Comparison of ENCODE assay signal across 19 cellular contexts in genomic region chr4:151667666-151668065, GRCh38.
DNase-seq lines count a peak whose midpoint lies in the region; ATAC-seq and TF ChIP-seq lines count a peak whose summit lies in the region.
"Had no signal": no experiment of that assay in that cellular context is flagged by ENCODE, and none has a peak within 500 bp of the region (broad histone marks: within the 10 kb centered on the region; RNA-seq: fewer than 3 reads in every experiment).

No MANE protein-coding gene starts in this region.

- no peak for ATAC-seq in Right ventricle myocardium inferior
- ATAC-seq: HepG2, PC-3 had no signal

- DNase-seq in cardiac muscle cell (ENCODE audit: low read depth in 1 of 2, low spot score in 1 of 2) (no peak), Right ventricle myocardium inferior (ENCODE audit: missing footprints) (no peak), mesenchymal stem cell (no peak), globus pallidus (ENCODE audit: low spot score) (no peak), DMS153 treated with DMSO at 0.1 percent for 48 hours (lab: John Stamatoyannopoulos, UW; ENCODE audit: unreplicated experiment) (no peak)
- DNase-seq: DMS153, Kasumi-1, NCI-H1105, NCI-H1436 treated with DMSO at 0.1 percent for 48 hours, NCI-H187 treated with DMSO at 0.1 percent for 48 hours, NCI-H446 treated with DMSO at 0.1 percent for 48 hours, NCI-H526, NCI-H82, PC-3, Right ventricle myocardium superior had no signal

- H3K27ac ChIP-seq in cardiac muscle cell (peak overlapping the region; percentile 66), mesenchymal stem cell (ENCODE audit: low read length, poor library complexity, severe bottlenecking) (no peak overlapping the region), skin epidermis (peak overlapping the region in 11 of 21 experiments; percentile 6 to 69 (median 30))
- H3K27ac ChIP-seq: SJSA1 had no signal

- H2AK5ac ChIP-seq in mesenchymal stem cell (ENCODE audit: low read length, severe bottlenecking): no peak overlapping the region

- WGBS in mesenchymal stem cell: 92% methylated on average over 4 of the region's 4 CpGs

- H3K9me3 ChIP-seq in cardiac muscle cell (ENCODE audit: low read depth) (no peaks in the 10 kb centered on the region), Loucy (ENCODE audit: insufficient read depth, low read depth, low read length) (no peaks in the 10 kb centered on the region), mesenchymal stem cell (ENCODE audit: control insufficient read depth, low read length) (no peaks in the 10 kb centered on the region)
- H3K9me3 ChIP-seq: SJSA1 had no signal

- no peak overlapping the region for H4K8ac ChIP-seq in mesenchymal stem cell (ENCODE audit: low read length)

- H3K18ac ChIP-seq in mesenchymal stem cell (ENCODE audit: low read depth in 1 of 2, low read length in 2 of 2): no peak overlapping the region

- no peak overlapping the region for H3K14ac ChIP-seq in mesenchymal stem cell (ENCODE audit: low read length in 2 of 2)

- no peaks in the 10 kb centered on the region for H3K9me2 ChIP-seq in Loucy (replicated peaks; ENCODE audit: low read depth, low read length)

- TF ChIP-seq CTCF in cardiac muscle cell (IDR thresholded peaks at IDR 0.05; ENCODE audit: low read depth, low read length): no peak
- no peak for TF ChIP-seq CTCF in Loucy (conservative IDR thresholded peaks at IDR 0.05; ENCODE audit: low read length)

- H3K4ac ChIP-seq in mesenchymal stem cell (ENCODE audit: low read depth in 1 of 2, low read length in 2 of 2): no peak overlapping the region

- no peaks in the 10 kb centered on the region for H3K79me1 ChIP-seq in mesenchymal stem cell (replicated peaks; ENCODE audit: low read length, poor library complexity, severe bottlenecking)

- peaks cover 35% of the 10 kb centered on the region for H3K4me1 ChIP-seq in cardiac muscle cell (ENCODE audit: low read depth)
- H3K4me1 ChIP-seq in Loucy (ENCODE audit: insufficient read depth, low read length, poor library complexity, severe bottlenecking): peaks cover 59% of the 10 kb centered on the region
- peaks cover 2% of the 10 kb centered on the region for H3K4me1 ChIP-seq in mesenchymal stem cell (ENCODE audit: control insufficient read depth, insufficient read depth, low read depth, low read length)
- H3K4me1 ChIP-seq: SJSA1 had no signal

- H3K36me3 ChIP-seq in cardiac muscle cell (no peaks in the 10 kb centered on the region), Loucy (ENCODE audit: insufficient read depth, low read length) (no peaks in the 10 kb centered on the region), mesenchymal stem cell (ENCODE audit: control insufficient read depth in 1 of 2, insufficient read depth in 2 of 2, low read depth in 1 of 2, low read length in 2 of 2) (peaks cover 0 to 14% of the 10 kb centered on the region in 2 experiments)
- H3K36me3 ChIP-seq: SJSA1 had no signal

- H3K9ac ChIP-seq in Loucy (ENCODE audit: low read depth, low read length, poor library complexity, severe bottlenecking): peak overlapping the region; percentile 47
- peak overlapping the region; percentile 51 for H3K9ac ChIP-seq in mesenchymal stem cell (ENCODE audit: low read length)

- no peak overlapping the region for H4K91ac ChIP-seq in mesenchymal stem cell (ENCODE audit: low read length)

- H2BK5ac ChIP-seq in mesenchymal stem cell (ENCODE audit: low read depth, low read length, poor library complexity, severe bottlenecking): no peak overlapping the region

- H2AFZ ChIP-seq in Loucy (ENCODE audit: low read length): peak overlapping the region; percentile 69
- no peak overlapping the region for H2AFZ ChIP-seq in mesenchymal stem cell (ENCODE audit: low read depth, low read length)

- H3F3A ChIP-seq in Loucy (ENCODE audit: low read depth): no peaks in the 10 kb centered on the region

- H3K79me2 ChIP-seq in Loucy (ENCODE audit: insufficient read depth, low read length): no peaks in the 10 kb centered on the region

- no peak overlapping the region for H2BK120ac ChIP-seq in mesenchymal stem cell (ENCODE audit: low read depth, low read length)

- H3K27me3 ChIP-seq in cardiac muscle cell (no peaks in the 10 kb centered on the region), Loucy (ENCODE audit: insufficient read depth, low read length, poor library complexity, severe bottlenecking) (no peaks in the 10 kb centered on the region), mesenchymal stem cell (ENCODE audit: control insufficient read depth in 1 of 2, insufficient read depth in 1 of 2, low read length in 2 of 2) (no peaks in the 10 kb centered on the region)
- H3K27me3 ChIP-seq: SJSA1 had no signal

- no peak overlapping the region for H3K23ac ChIP-seq in mesenchymal stem cell (ENCODE audit: low read length in 2 of 2)

- H3K4me3 ChIP-seq in cardiac muscle cell (no peak overlapping the region), Loucy (ENCODE audit: low read length, poor library complexity, severe bottlenecking) (no peak overlapping the region), mesenchymal stem cell (ENCODE audit: insufficient read depth in 1 of 2, low read depth in 1 of 2, low read length in 2 of 2) (no peak overlapping the region), skin epidermis (no peak overlapping the region)
- H3K4me3 ChIP-seq: SJSA1 had no signal

- H3K4me2 ChIP-seq in Loucy (ENCODE audit: low read depth, low read length, poor library complexity, severe bottlenecking): peak overlapping the region; percentile 39
- no peak overlapping the region for H3K4me2 ChIP-seq in mesenchymal stem cell (ENCODE audit: low read length, poor library complexity, severe bottlenecking)

- no peak overlapping the region for H2BK15ac ChIP-seq in mesenchymal stem cell (ENCODE audit: low read depth, poor library complexity, severe bottlenecking)

- no peak overlapping the region for H2BK12ac ChIP-seq in mesenchymal stem cell (ENCODE audit: low read length in 2 of 2)

- intact Hi-C loops in Right ventricle myocardium inferior (cut with DNase I): no loop called here

- no peaks in the 10 kb centered on the region for H4K20me1 ChIP-seq in Loucy (ENCODE audit: insufficient read depth, low read length, poor library complexity, severe bottlenecking)
